12 cellular contexts compared by ENCODE assay signal in genomic region chr2:214481204-214481603, GRCh38.
DNase-seq lines count a peak whose midpoint lies in the region; ATAC-seq, FAIRE-seq and TF ChIP-seq lines count a peak whose summit lies in the region.
"Had no signal": no experiment of that assay in that cellular context is flagged by ENCODE, and none has a peak within 500 bp of the region (broad histone marks: within the 10 kb centered on the region; RNA-seq: fewer than 3 reads in every experiment).

No MANE protein-coding gene starts in this region.

- H3K4me1 Mint-ChIP-seq in astrocyte (ENCODE audit: low read depth, unreplicated experiment): peaks cover 16% of the 10 kb centered on the region
- no peaks in the 10 kb centered on the region for H3K4me1 Mint-ChIP-seq in activated T-cell treated with anti-CD3 and anti-CD28 coated beads, Interleukin-2, amount 50 U/mL, for 24 hours (ENCODE audit: low read depth)

- H3K36me3 Mint-ChIP-seq in astrocyte (ENCODE audit: low read depth, unreplicated experiment): no peaks in the 10 kb centered on the region
- no peaks in the 10 kb centered on the region for H3K36me3 Mint-ChIP-seq in activated T-cell treated with anti-CD3 and anti-CD28 coated beads, Interleukin-2, amount 50 U/mL, for 24 hours (ENCODE audit: low read depth)

- H3K27ac Mint-ChIP-seq in astrocyte (ENCODE audit: unreplicated experiment): peak overlapping the region; percentile 13
- no peak overlapping the region for H3K27ac Mint-ChIP-seq in activated T-cell treated with anti-CD3 and anti-CD28 coated beads, Interleukin-2, amount 50 U/mL, for 24 hours

- H3K27me3 Mint-ChIP-seq in astrocyte (ENCODE audit: low read depth, unreplicated experiment): no peaks in the 10 kb centered on the region
- no peaks in the 10 kb centered on the region for H3K27me3 Mint-ChIP-seq in activated T-cell treated with anti-CD3 and anti-CD28 coated beads, Interleukin-2, amount 50 U/mL, for 24 hours

- H3K4me3 Mint-ChIP-seq in astrocyte (ENCODE audit: unreplicated experiment): no peak overlapping the region
- no peak overlapping the region for H3K4me3 Mint-ChIP-seq in activated T-cell treated with anti-CD3 and anti-CD28 coated beads, Interleukin-2, amount 50 U/mL, for 24 hours

- DNase-seq in A172 (ENCODE audit: low spot score) (peak; percentile 9), LHCN-M2 (ENCODE audit: low read depth) (peak; percentile 88), astrocyte (ENCODE audit: low read depth) (peak; percentile 51), COR-L47 (lab: John Stamatoyannopoulos, UW) (no peak), AML-193 (lab: John Stamatoyannopoulos, UW) (no peak)
- DNase-seq in activated T-cell treated with anti-CD3 and anti-CD28 coated beads, Interleukin-2, amount 50 U/mL, for 24 hours: no peak
- DNase-seq: uterus had no signal

- H2AFZ ChIP-seq in astrocyte (ENCODE audit: low read depth, low read length): no peak overlapping the region

- ATAC-seq in HG02610 (IDR thresholded peaks at IDR 0.05; ENCODE audit: unreplicated experiment): no peak

- H3K9me3 Mint-ChIP-seq in astrocyte (ENCODE audit: unreplicated experiment): no peaks in the 10 kb centered on the region
- H3K9me3 Mint-ChIP-seq in activated T-cell treated with anti-CD3 and anti-CD28 coated beads, Interleukin-2, amount 50 U/mL, for 24 hours: no peaks in the 10 kb centered on the region

- H3K9ac ChIP-seq in astrocyte (ENCODE audit: low read length): no peak overlapping the region
- H3K9ac ChIP-seq: BLaER1 treated with 17β-estradiol and CSF1 and Interleukin-3, amounts not matched to agents 10 nM and 100 nM had no signal

- H3K4me2 ChIP-seq in astrocyte (ENCODE audit: low read length): no peak overlapping the region

- H3K27ac ChIP-seq in astrocyte (ENCODE audit: low read depth, low read length): no peak overlapping the region
- H3K27ac ChIP-seq: BLaER1 treated with 17β-estradiol and CSF1 and Interleukin-3, amounts not matched to agents 10 nM and 100 nM; SK-N-MC; uterus had no signal

- FAIRE-seq in astrocyte (lab: Jason Lieb, UNC): no peak
- peak; percentile 33 for FAIRE-seq in islet of Langerhans (lab: Jason Lieb, UNC)
- FAIRE-seq: H1 had no signal

- no peaks in the 10 kb centered on the region for H3K4me1 ChIP-seq in astrocyte (ENCODE audit: insufficient read depth, low read length)
- H3K4me1 ChIP-seq: BLaER1 treated with 17β-estradiol and CSF1 and Interleukin-3, amounts not matched to agents 10 nM and 100 nM; uterus had no signal

- H3K79me2 ChIP-seq in astrocyte (ENCODE audit: insufficient read depth, low read length): no peaks in the 10 kb centered on the region

- H3K4me3 ChIP-seq in astrocyte (ENCODE audit: insufficient read depth, low read depth, low read length): no peak overlapping the region
- H3K4me3 ChIP-seq: BLaER1 treated with 17β-estradiol and CSF1 and Interleukin-3, amounts not matched to agents 10 nM and 100 nM; SK-N-MC; uterus had no signal

- no peaks in the 10 kb centered on the region for H4K20me1 ChIP-seq in astrocyte (ENCODE audit: insufficient read depth, low read length)
- H4K20me1 ChIP-seq: BLaER1 treated with 17β-estradiol and CSF1 and Interleukin-3, amounts not matched to agents 10 nM and 100 nM had no signal

- H3K36me3 ChIP-seq in astrocyte (ENCODE audit: insufficient read depth, low read length): no peaks in the 10 kb centered on the region
- H3K36me3 ChIP-seq: BLaER1 treated with 17β-estradiol and CSF1 and Interleukin-3, amounts not matched to agents 10 nM and 100 nM; uterus had no signal

- TF ChIP-seq CTCF in astrocyte (IDR thresholded peaks at IDR 0.05; ENCODE audit: insufficient read depth, low read depth, low read length): no peak

- no peaks in the 10 kb centered on the region for H3K27me3 ChIP-seq in astrocyte (ENCODE audit: insufficient read depth, low read length)
- H3K27me3 ChIP-seq: BLaER1 treated with 17β-estradiol and CSF1 and Interleukin-3, amounts not matched to agents 10 nM and 100 nM; uterus had no signal

- no peaks in the 10 kb centered on the region for H3K9me3 ChIP-seq in astrocyte (ENCODE audit: insufficient read depth, low read depth, low read length)
- H3K9me3 ChIP-seq: BLaER1 treated with 17β-estradiol and CSF1 and Interleukin-3, amounts not matched to agents 10 nM and 100 nM; uterus had no signal

Comparison
In these comparisons a context has a peak if more than half of its experiments do, and no peak if none do; other contexts are left out.
1. DNase-seq: peak in A172 (single experiment), LHCN-M2 (single experiment) and astrocyte (single experiment); none in activated T-cell treated with anti-CD3 and anti-CD28 coated beads, Interleukin-2, amount 50 U/mL, for 24 hours (single experiment), COR-L47 (single experiment) and AML-193 (0 of 2).